ENCODE assay signal across 9 cellular contexts in genomic region chrX:11665144-11666040, GRCh38. TPM values are rescaled to one million over a fixed set of nuclear protein-coding genes. Genes with fewer than 3 reads are reported as not detected.
DNase-seq lines count a peak whose midpoint lies in the region; ATAC-seq, FAIRE-seq and TF ChIP-seq lines count a peak whose summit lies in the region.
"Had no signal": no experiment of that assay in that cellular context is flagged by ENCODE, and none has a peak within 500 bp of the region (broad histone marks: within the 10 kb centered on the region; RNA-seq: fewer than 3 reads in every experiment).

A gene with protein sequence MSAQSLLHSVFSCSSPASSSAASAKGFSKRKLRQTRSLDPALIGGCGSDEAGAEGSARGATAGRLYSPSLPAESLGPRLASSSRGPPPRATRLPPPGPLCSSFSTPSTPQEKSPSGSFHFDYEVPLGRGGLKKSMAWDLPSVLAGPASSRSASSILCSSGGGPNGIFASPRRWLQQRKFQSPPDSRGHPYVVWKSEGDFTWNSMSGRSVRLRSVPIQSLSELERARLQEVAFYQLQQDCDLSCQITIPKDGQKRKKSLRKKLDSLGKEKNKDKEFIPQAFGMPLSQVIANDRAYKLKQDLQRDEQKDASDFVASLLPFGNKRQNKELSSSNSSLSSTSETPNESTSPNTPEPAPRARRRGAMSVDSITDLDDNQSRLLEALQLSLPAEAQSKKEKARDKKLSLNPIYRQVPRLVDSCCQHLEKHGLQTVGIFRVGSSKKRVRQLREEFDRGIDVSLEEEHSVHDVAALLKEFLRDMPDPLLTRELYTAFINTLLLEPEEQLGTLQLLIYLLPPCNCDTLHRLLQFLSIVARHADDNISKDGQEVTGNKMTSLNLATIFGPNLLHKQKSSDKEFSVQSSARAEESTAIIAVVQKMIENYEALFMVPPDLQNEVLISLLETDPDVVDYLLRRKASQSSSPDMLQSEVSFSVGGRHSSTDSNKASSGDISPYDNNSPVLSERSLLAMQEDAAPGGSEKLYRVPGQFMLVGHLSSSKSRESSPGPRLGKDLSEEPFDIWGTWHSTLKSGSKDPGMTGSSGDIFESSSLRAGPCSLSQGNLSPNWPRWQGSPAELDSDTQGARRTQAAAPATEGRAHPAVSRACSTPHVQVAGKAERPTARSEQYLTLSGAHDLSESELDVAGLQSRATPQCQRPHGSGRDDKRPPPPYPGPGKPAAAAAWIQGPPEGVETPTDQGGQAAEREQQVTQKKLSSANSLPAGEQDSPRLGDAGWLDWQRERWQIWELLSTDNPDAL (N-terminal part only) (minus strand): TSS chrX:11665920. CDS start chrX:11664828, 1,092 bp downstream.

- H3K4me2 ChIP-seq in endothelial cell of umbilical vein (ENCODE audit: insufficient read depth, low read length) (peak within 1 kb of the TSS; percentile 42), OCI-LY7 (ENCODE audit: low read length) (no peak within 1 kb of the TSS)
- H3K4me2 ChIP-seq: KMS-11 had no signal

- H3K36me3 ChIP-seq in endothelial cell of umbilical vein (ENCODE audit: control insufficient read depth in 2 of 2, extremely low read depth in 1 of 2, insufficient read depth in 2 of 2, low read length in 2 of 2) (no peaks in the 10 kb centered on the region), muscle layer of colon (ENCODE audit: insufficient read depth, low read length) (no peaks in the 10 kb centered on the region), OCI-LY7 (ENCODE audit: insufficient read depth, low read length) (no peaks in the 10 kb centered on the region)
- no peaks in the 10 kb centered on the region for H3K36me3 ChIP-seq in CD4-positive, alpha-beta memory T cell (ENCODE audit: insufficient read depth, low read length)

- H3K36me3 Mint-ChIP-seq in CD4-positive, alpha-beta memory T cell = no peaks in the 10 kb centered on the region

- FAIRE-seq in endothelial cell of umbilical vein (lab: Jason Lieb, UNC) = peak; percentile 26

- intact Hi-C loops in endothelial cell of umbilical vein (cut with micrococcal nuclease) = no loop called here
- intact Hi-C loops in CD4-positive, alpha-beta memory T cell (cut with micrococcal nuclease) = no loop called here
- intact Hi-C loops in OCI-LY7 (cut with micrococcal nuclease; ENCODE audit: unreplicated experiment) = no loop called here

- H3K4me3 Mint-ChIP-seq in CD4-positive, alpha-beta memory T cell = peak within 1 kb of the TSS in 1 of 8 donors; percentile 34

- no peaks in the 10 kb centered on the region for H3K9me3 Mint-ChIP-seq in CD4-positive, alpha-beta memory T cell

- no peak within 1 kb of the TSS for H3K27ac ChIP-seq in endothelial cell of umbilical vein (ENCODE audit: insufficient read depth, low read depth, low read length)
- peak within 1 kb of the TSS; percentile 78 for H3K27ac ChIP-seq in muscle layer of colon (ENCODE audit: low read depth, low read length)
- no peak within 1 kb of the TSS for H3K27ac ChIP-seq in CD4-positive, alpha-beta memory T cell (ENCODE audit: low read depth, low read length)
- no peak within 1 kb of the TSS for H3K27ac ChIP-seq in OCI-LY7 (ENCODE audit: low read depth, low read length, poor library complexity, severe bottlenecking)
- H3K27ac ChIP-seq: KMS-11 had no signal

- peak within 1 kb of the TSS; percentile 1 for H2AFZ ChIP-seq in endothelial cell of umbilical vein (ENCODE audit: low read depth, low read length)
- no peak within 1 kb of the TSS for H2AFZ ChIP-seq in OCI-LY7 (ENCODE audit: low read length)

- H3K4me1 Mint-ChIP-seq in CD4-positive, alpha-beta memory T cell = peaks cover 1 to 10% (median 3%) of the 10 kb centered on the region in 4 donors

- H3K4me3 ChIP-seq in endothelial cell of umbilical vein (replicated peaks in 1 of 3; ENCODE audit: insufficient read depth in 1 of 3, low read depth in 1 of 3, low read length in 3 of 3) (peak within 1 kb of the TSS in 2 of 3 experiments; percentile 19 to 21), muscle layer of colon (ENCODE audit: low read depth in 1 of 2, low read length in 2 of 2) (peak within 1 kb of the TSS; percentile 49 to 58), OCI-LY7 (ENCODE audit: low read depth, low read length, poor library complexity, severe bottlenecking) (no peak within 1 kb of the TSS)
- H3K4me3 ChIP-seq in CD4-positive, alpha-beta memory T cell (ENCODE audit: low read length in 2 of 2) = no peak within 1 kb of the TSS

- peaks cover 14 to 31% of the 10 kb centered on the region in 2 donors for H3K27me3 Mint-ChIP-seq in CD4-positive, alpha-beta memory T cell

- H3K4me1 ChIP-seq in endothelial cell of umbilical vein (ENCODE audit: control insufficient read depth, extremely low read depth, insufficient read depth, low read length) (no peaks in the 10 kb centered on the region), muscle layer of colon (ENCODE audit: insufficient read depth, low read length) (no peaks in the 10 kb centered on the region), OCI-LY7 (ENCODE audit: insufficient read depth, low read length, poor library complexity, severe bottlenecking) (no peaks in the 10 kb centered on the region)
- no peaks in the 10 kb centered on the region for H3K4me1 ChIP-seq in CD4-positive, alpha-beta memory T cell (ENCODE audit: insufficient read depth, low read length)

- TF ChIP-seq CTCF in endothelial cell of umbilical vein (IDR thresholded peaks at IDR 0.05; ENCODE audit: extremely low read depth in 1 of 2, insufficient read depth in 1 of 2, low read depth in 1 of 2, low read length in 2 of 2) = no peak
- no peak for TF ChIP-seq CTCF in OCI-LY7 (conservative IDR thresholded peaks at IDR 0.05; ENCODE audit: low read length)

- TF ChIP-seq POLR2A in endothelial cell of umbilical vein (IDR thresholded peaks at IDR 0.05; ENCODE audit: low read depth, low read length) = no peak

- H3K9me3 ChIP-seq in endothelial cell of umbilical vein (replicated peaks; ENCODE audit: control insufficient read depth, insufficient read depth, low read length) = no peaks in the 10 kb centered on the region
- H3K9me3 ChIP-seq in muscle layer of colon (ENCODE audit: low read length) = no peaks in the 10 kb centered on the region
- no peaks in the 10 kb centered on the region for H3K9me3 ChIP-seq in CD4-positive, alpha-beta memory T cell (ENCODE audit: control insufficient read depth in 1 of 2, low read length in 2 of 2)
- no peaks in the 10 kb centered on the region for H3K9me3 ChIP-seq in OCI-LY7 (ENCODE audit: low read length)

- BruUV-seq in endothelial cell of umbilical vein (replicated peaks; lab: Mats Ljungman, UMichigan) (no TSS peak), OCI-LY7 (replicated peaks; lab: Mats Ljungman, UMichigan) (no TSS peak)

- H3K9me1 ChIP-seq in endothelial cell of umbilical vein (replicated peaks; ENCODE audit: control insufficient read depth, extremely low read depth, insufficient read depth, low read length) = no peaks in the 10 kb centered on the region

- H3K27ac Mint-ChIP-seq in CD4-positive, alpha-beta memory T cell = no peak within 1 kb of the TSS

- H3K27me3 ChIP-seq in endothelial cell of umbilical vein (ENCODE audit: control insufficient read depth in 2 of 2, insufficient read depth in 2 of 2, low read length in 2 of 2) (peaks cover 16 to 44% of the 10 kb centered on the region in 2 experiments), muscle layer of colon (ENCODE audit: control insufficient read depth in 1 of 2, insufficient read depth in 2 of 2, low read length in 2 of 2) (peaks cover 0 to 8% of the 10 kb centered on the region in 2 donors)
- no peaks in the 10 kb centered on the region for H3K27me3 ChIP-seq in CD4-positive, alpha-beta memory T cell (ENCODE audit: insufficient read depth, low read length)

- dilution Hi-C loops in endothelial cell of umbilical vein (cut with MboI; ENCODE audit: extremely low pct_ligation_motif_present, low sequenced_read_pairs) = no loop called here

- H3K9ac ChIP-seq in endothelial cell of umbilical vein (replicated peaks; ENCODE audit: extremely low read depth, insufficient read depth, low read length) (no peak within 1 kb of the TSS), muscle layer of colon (ENCODE audit: low read length) (no peak within 1 kb of the TSS)
- H3K9ac ChIP-seq: KMS-11 had no signal

- ATAC-seq in HG02970 (IDR thresholded peaks at IDR 0.05; ENCODE audit: low FRiP score, unreplicated experiment) (no peak), GM21515 (IDR thresholded peaks at IDR 0.05; ENCODE audit: unreplicated experiment) (no peak)

- CTCF ChIA-PET in endothelial cell of umbilical vein (lab: Charles Lee) (interaction anchor here (0.6 kb wide), 1 partner anchor 53 kb away, joined by 3 read pairs; no protein-coding TSS in a partner anchor), OCI-LY7 (lab: Charles Lee; ENCODE audit: unreplicated experiment) (no interaction called here)
- CTCF ChIA-PET in CD4-positive, alpha-beta memory T cell (lab: Charles Lee; ENCODE audit: partially characterized antibody) = no interaction called here

- no peaks in the 10 kb centered on the region for H3K9me2 ChIP-seq in OCI-LY7 (ENCODE audit: insufficient read depth, low read length)

- H4K20me1 ChIP-seq in endothelial cell of umbilical vein (replicated peaks; ENCODE audit: control insufficient read depth, extremely low read depth, insufficient read depth, low read length) = no peaks in the 10 kb centered on the region
- H4K20me1 ChIP-seq in OCI-LY7 (ENCODE audit: insufficient read depth, low read length) = no peaks in the 10 kb centered on the region

- no peaks in the 10 kb centered on the region for H3K79me2 ChIP-seq in endothelial cell of umbilical vein (ENCODE audit: control insufficient read depth, insufficient read depth, low read length)
- no peaks in the 10 kb centered on the region for H3K79me2 ChIP-seq in OCI-LY7 (ENCODE audit: insufficient read depth, low read depth, low read length)

- POLR2A ChIA-PET in endothelial cell of umbilical vein (lab: Charles Lee) (no interaction called here), OCI-LY7 (lab: Charles Lee) (no interaction called here)
- POLR2A ChIA-PET in CD4-positive, alpha-beta memory T cell (lab: Charles Lee; ENCODE audit: partially characterized antibody) = no interaction called here

- DNase-seq in Daoy (ENCODE audit: low read depth) (peak; percentile 16), NCI-H1105 treated with DMSO at 0.1 percent for 48 hours (lab: John Stamatoyannopoulos, UW) (peak; percentile 23), endothelial cell of umbilical vein (ENCODE audit: low read depth, low spot score) (peak; percentile 6), OCI-LY7 (ENCODE audit: low spot score) (no peak)
- no peak for DNase-seq in CD4-positive, alpha-beta memory T cell

RNA-seq across cellular contexts. Expression of the gene that starts here (rescaled TPM):
- total RNA-seq in Daoy (2014; rRNA removed; shearing (Covaris generic)) = 0.36 TPM in 1 of 2 replicates, not detected in the other
- total RNA-seq in endothelial cell of umbilical vein (0.69 and 1.4 TPM in 2 replicates), OCI-LY7 (2022) (not detected in 2 replicates)
- polyA plus RNA-seq in endothelial cell of umbilical vein = 0.33 and 0.83 TPM in 2 replicates
- 0.46 and 0.54 TPM in 2 replicates for polyA plus RNA-seq in endothelial cell of umbilical vein (2011; cell fraction: cytosol; rRNA removed)
- polyA plus RNA-seq in endothelial cell of umbilical vein (2011; cell fraction: nucleus; rRNA removed) = 0.96 and 1.1 TPM in 2 replicates
- 0.10 and 0.17 TPM in 2 replicates for polyA plus RNA-seq in endothelial cell of umbilical vein (2012)
- polyA minus RNA-seq in endothelial cell of umbilical vein = 0.75 and 1.4 TPM in 2 replicates
- polyA minus RNA-seq in endothelial cell of umbilical vein (2011; cell fraction: cytosol; rRNA and poly(A)+ RNA removed) = not detected
- 0.96 and 1.5 TPM in 2 replicates for polyA minus RNA-seq in endothelial cell of umbilical vein (2011; cell fraction: nucleus; rRNA and poly(A)+ RNA removed)
- total RNA-seq in CD4-positive, alpha-beta memory T cell = not detected
- polyA plus RNA-seq in CD4-positive, alpha-beta memory T cell = not detected
- total RNA-seq in OCI-LY7 (2014; rRNA removed; shearing (Covaris generic)) = not detected in 2 replicates

Comparison
In these comparisons a context has a peak if more than half of its experiments do, and no peak if none do; other contexts are left out.
1. Peak in DNase-seq in Daoy; RNA of the gene not detected or under 1 TPM.
2. DNase-seq: peak in NCI-H1105 treated with DMSO at 0.1 percent for 48 hours (single experiment) and endothelial cell of umbilical vein (single experiment); none in CD4-positive, alpha-beta memory T cell (0 of 5) and OCI-LY7 (single experiment).
3. H3K4me3 ChIP-seq: peak in endothelial cell of umbilical vein (2 of 3) and muscle layer of colon (2 of 2); none in CD4-positive, alpha-beta memory T cell (0 of 2) and OCI-LY7 (single experiment).